In the genomic region with DNA sequence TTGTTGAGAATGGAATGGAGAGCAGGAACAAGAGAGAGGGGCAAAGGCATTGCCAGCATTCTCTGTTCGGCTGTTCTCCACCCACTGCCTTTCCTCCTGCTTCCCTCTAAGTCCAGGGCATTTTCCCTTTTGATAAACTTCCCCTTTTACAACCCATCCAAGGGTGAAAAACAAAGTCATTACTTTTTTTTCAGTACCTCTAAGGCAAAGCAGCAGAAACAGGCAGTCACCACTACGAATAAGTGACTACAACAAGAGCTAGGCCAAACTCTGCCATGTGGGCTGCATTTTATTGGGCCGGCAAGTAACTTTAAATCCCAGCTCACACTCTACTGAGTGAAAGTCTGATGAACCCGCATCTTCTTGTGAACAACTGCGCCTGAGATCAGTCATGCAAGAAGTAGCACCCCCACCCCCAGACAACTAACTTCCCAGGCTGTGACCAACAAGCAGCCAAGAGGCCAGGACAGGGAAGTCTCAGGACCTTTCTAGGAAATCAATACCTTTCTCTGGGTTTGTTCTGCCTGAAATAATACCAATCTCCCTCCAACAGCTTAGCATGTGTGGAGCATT, we compare ENCODE assay signal across 20 cellular contexts. TPM values are rescaled to one million over a fixed set of nuclear protein-coding genes. Genes with fewer than 3 reads are reported as not detected.
A peak's percentile ranks its signal among the peaks of the same experiment; 100 is the strongest.
DNase-seq lines count a peak whose midpoint lies in the region; ATAC-seq and TF ChIP-seq lines count a peak whose summit lies in the region.
"Had no signal": no experiment of that assay in that cellular context is flagged by ENCODE, and none has a peak within 500 bp of the region (broad histone marks: within the 10 kb centered on the region; RNA-seq: fewer than 3 reads in every experiment).

No MANE protein-coding gene starts in this region.

- peak overlapping the region; percentile 85 for H3K27ac Mint-ChIP-seq in CD8-positive, alpha-beta T cell
- peak overlapping the region; percentile 71 for H3K27ac Mint-ChIP-seq in activated CD8-positive, alpha-beta T cell treated with anti-CD3 and anti-CD28 coated beads for 36 hours
- peak overlapping the region; percentile 47 to 97 (median 86) for H3K27ac Mint-ChIP-seq in naive thymus-derived CD4-positive, alpha-beta T cell
- H3K27ac Mint-ChIP-seq: neural progenitor cell had no signal

- no peaks in the 10 kb centered on the region for H3K27me3 Mint-ChIP-seq in CD8-positive, alpha-beta T cell (ENCODE audit: low read depth)
- no peaks in the 10 kb centered on the region for H3K27me3 Mint-ChIP-seq in activated CD8-positive, alpha-beta T cell treated with anti-CD3 and anti-CD28 coated beads for 36 hours
- H3K27me3 Mint-ChIP-seq in naive thymus-derived CD4-positive, alpha-beta T cell: no peaks in the 10 kb centered on the region

- peaks cover 93% of the 10 kb centered on the region for H3K36me3 Mint-ChIP-seq in CD8-positive, alpha-beta T cell
- H3K36me3 Mint-ChIP-seq in activated CD8-positive, alpha-beta T cell treated with anti-CD3 and anti-CD28 coated beads for 36 hours (ENCODE audit: low read depth): peaks cover 90% of the 10 kb centered on the region
- peaks cover 54 to 98% (median 93%) of the 10 kb centered on the region in 5 donors for H3K36me3 Mint-ChIP-seq in naive thymus-derived CD4-positive, alpha-beta T cell

- peak overlapping the region in 10 of 11 experiments; percentile 13 to 74 (median 65); a peak in 20 of 22 replicates for H3K27ac ChIP-seq in BLaER1 treated with 17β-estradiol and CSF1 and Interleukin-3, amounts not matched to agents 10 nM and 100 nM
- no peak overlapping the region for H3K27ac ChIP-seq in CD8-positive, alpha-beta T cell (ENCODE audit: low read depth, low read length)
- H3K27ac ChIP-seq in naive thymus-derived CD4-positive, alpha-beta T cell (ENCODE audit: low read depth, low read length): peak overlapping the region; percentile 65
- H3K27ac ChIP-seq in left ventricle myocardium inferior (replicated peaks) (no peak overlapping the region), tibial artery (no peak overlapping the region)
- H3K27ac ChIP-seq: colonic mucosa, neural progenitor cell, psoas muscle, testis had no signal

- peak overlapping the region; percentile 56 to 81 (median 73) for H3K4me2 ChIP-seq in BLaER1 treated with 17β-estradiol and CSF1 and Interleukin-3, amounts not matched to agents 10 nM and 100 nM
- H3K4me2 ChIP-seq: neural progenitor cell, SK-N-SH had no signal

- H3K27me3 ChIP-seq in BLaER1 treated with 17β-estradiol and CSF1 and Interleukin-3, amounts not matched to agents 10 nM and 100 nM: no peaks in the 10 kb centered on the region
- no peaks in the 10 kb centered on the region for H3K27me3 ChIP-seq in CD8-positive, alpha-beta T cell (ENCODE audit: insufficient read depth, low read length)
- H3K27me3 ChIP-seq in naive thymus-derived CD4-positive, alpha-beta T cell (ENCODE audit: control insufficient read depth in 2 of 2, insufficient read depth in 2 of 2, low read length in 2 of 2): no peaks in the 10 kb centered on the region
- H3K27me3 ChIP-seq in left ventricle myocardium inferior (ENCODE audit: low read depth) (no peaks in the 10 kb centered on the region), tibial artery (no peaks in the 10 kb centered on the region)
- H3K27me3 ChIP-seq: colonic mucosa, neural progenitor cell, testis had no signal

- no peak for TF ChIP-seq CTCF in CD8-positive, alpha-beta T cell (IDR thresholded peaks at IDR 0.05)
- no peak for TF ChIP-seq CTCF in activated CD8-positive, alpha-beta T cell treated with anti-CD3 and anti-CD28 coated beads for 36 hours (IDR thresholded peaks at IDR 0.05)
- TF ChIP-seq CTCF in left ventricle myocardium inferior (IDR thresholded peaks at IDR 0.05; ENCODE audit: borderline replicate concordance) (no peak), tibial artery (IDR thresholded peaks at IDR 0.05) (no peak)

- ATAC-seq in CD8-positive, alpha-beta T cell: peak; percentile 30
- peak; percentile 28 for ATAC-seq in activated CD8-positive, alpha-beta T cell treated with anti-CD3 and anti-CD28 coated beads for 36 hours
- no peak for ATAC-seq in naive thymus-derived CD4-positive, alpha-beta T cell
- no peak for ATAC-seq in activated CD4-positive, CD25-positive, alpha-beta regulatory T cell treated with anti-CD3 and anti-CD28 coated beads, Interleukin-2, amount 50 U/mL, for 24 hours
- ATAC-seq: psoas muscle had no signal

- peaks cover 0 to 44% (median 8%) of the 10 kb centered on the region in 11 experiments; a peak in 11 of 22 replicates for H4K20me1 ChIP-seq in BLaER1 treated with 17β-estradiol and CSF1 and Interleukin-3, amounts not matched to agents 10 nM and 100 nM

- H3K4me3 ChIP-seq in BLaER1 treated with 17β-estradiol and CSF1 and Interleukin-3, amounts not matched to agents 10 nM and 100 nM: peak overlapping the region in 1 of 10 experiments; percentile 5; a peak in 1 of 20 replicates
- H3K4me3 ChIP-seq in CD8-positive, alpha-beta T cell (ENCODE audit: low read depth, low read length): no peak overlapping the region
- no peak overlapping the region for H3K4me3 ChIP-seq in naive thymus-derived CD4-positive, alpha-beta T cell (ENCODE audit: low read length)
- H3K4me3 ChIP-seq in left ventricle myocardium inferior: no peak overlapping the region
- H3K4me3 ChIP-seq in tibial artery: no peak overlapping the region
- H3K4me3 ChIP-seq: colonic mucosa, neural progenitor cell, psoas muscle, testis had no signal

- H3K4me3 Mint-ChIP-seq in CD8-positive, alpha-beta T cell: no peak overlapping the region
- no peak overlapping the region for H3K4me3 Mint-ChIP-seq in activated CD8-positive, alpha-beta T cell treated with anti-CD3 and anti-CD28 coated beads for 36 hours
- peak overlapping the region in 7 of 10 donors; percentile 38 to 87 (median 51) for H3K4me3 Mint-ChIP-seq in naive thymus-derived CD4-positive, alpha-beta T cell
- H3K4me3 Mint-ChIP-seq: neural progenitor cell had no signal

- H3K4me1 ChIP-seq in BLaER1 treated with 17β-estradiol and CSF1 and Interleukin-3, amounts not matched to agents 10 nM and 100 nM: peaks cover 30 to 93% (median 84%) of the 10 kb centered on the region in 10 experiments
- peaks cover 61% of the 10 kb centered on the region for H3K4me1 ChIP-seq in CD8-positive, alpha-beta T cell (ENCODE audit: insufficient read depth, low read length)
- H3K4me1 ChIP-seq in naive thymus-derived CD4-positive, alpha-beta T cell (ENCODE audit: control insufficient read depth in 2 of 2, insufficient read depth in 2 of 2, low read length in 2 of 2): peaks cover 41 to 54% of the 10 kb centered on the region in 2 donors
- no peaks in the 10 kb centered on the region for H3K4me1 ChIP-seq in left ventricle myocardium inferior
- no peaks in the 10 kb centered on the region for H3K4me1 ChIP-seq in tibial artery
- H3K4me1 ChIP-seq: colonic mucosa, neural progenitor cell, psoas muscle, testis had no signal

- CTCF ChIA-PET in CD8-positive, alpha-beta T cell (lab: Charles Lee): interaction anchor here (0.7 to 2.2 kb wide), 8 partner anchors 11 to 219 kb away, joined by 3 to 6 read pairs (median 3); no protein-coding TSS in a partner anchor
- CTCF ChIA-PET in activated CD8-positive, alpha-beta T cell treated with anti-CD3 and anti-CD28 coated beads for 36 hours (lab: Charles Lee): interaction anchor here (0.8 to 2.7 kb wide), 7 partner anchors 11 to 219 kb away, joined by 3 to 9 read pairs (median 3); no protein-coding TSS in a partner anchor
- CTCF ChIA-PET in naive thymus-derived CD4-positive, alpha-beta T cell (lab: Charles Lee): interaction anchor here (0.7 to 2.8 kb wide), 2 partner anchors 11 to 91 kb away, joined by 3 to 9 read pairs; no protein-coding TSS in a partner anchor

- intact Hi-C loops in CD8-positive, alpha-beta T cell (cut with DNase I, micrococcal nuclease): loop anchor here (2.0 kb wide), 2 partner anchors 13 to 55 kb away; a partner anchor contains a TSS
- intact Hi-C loops in activated CD8-positive, alpha-beta T cell treated with anti-CD3 and anti-CD28 coated beads for 36 hours (cut with micrococcal nuclease): no loop called here
- intact Hi-C loops in naive thymus-derived CD4-positive, alpha-beta T cell (cut with micrococcal nuclease): loop anchor here in 1 of 2 donors (1.0 to 2.0 kb wide), 2 partner anchors 10 to 15 kb away; no protein-coding TSS in a partner anchor
- intact Hi-C loops in left ventricle myocardium inferior (cut with micrococcal nuclease): no loop called here
- intact Hi-C loops in tibial artery (cut with DNase I; ENCODE audit: low total_unique reads): no loop called here

- POLR2A ChIA-PET in CD8-positive, alpha-beta T cell (lab: Charles Lee): interaction anchor here (0.7 to 3.4 kb wide), 20 partner anchors 10 to 219 kb away, joined by 3 to 50 read pairs (median 5); a partner anchor contains a TSS
- POLR2A ChIA-PET in activated CD8-positive, alpha-beta T cell treated with anti-CD3 and anti-CD28 coated beads for 36 hours (lab: Charles Lee): interaction anchor here (0.7 to 2.8 kb wide), 9 partner anchors 9 to 57 kb away, joined by 3 to 27 read pairs (median 4); a partner anchor contains a TSS
- POLR2A ChIA-PET in naive thymus-derived CD4-positive, alpha-beta T cell (lab: Charles Lee): interaction anchor here (0.6 to 17.3 kb wide), 21 partner anchors 11 to 212 kb away, joined by 3 to 357 read pairs (median 4); a partner anchor contains a TSS

- peaks cover 87% of the 10 kb centered on the region for H3K4me1 Mint-ChIP-seq in CD8-positive, alpha-beta T cell (ENCODE audit: low read depth)
- H3K4me1 Mint-ChIP-seq in activated CD8-positive, alpha-beta T cell treated with anti-CD3 and anti-CD28 coated beads for 36 hours (ENCODE audit: low read depth): peaks cover 83% of the 10 kb centered on the region
- H3K4me1 Mint-ChIP-seq in naive thymus-derived CD4-positive, alpha-beta T cell: peaks cover 46 to 99% (median 93%) of the 10 kb centered on the region in 7 donors

- peak overlapping the region in 9 of 11 experiments; percentile 11 to 56 (median 51); a peak in 13 of 22 replicates for H3K9ac ChIP-seq in BLaER1 treated with 17β-estradiol and CSF1 and Interleukin-3, amounts not matched to agents 10 nM and 100 nM
- H3K9ac ChIP-seq: neural progenitor cell, SK-N-SH had no signal

- peaks cover 13 to 100% (median 95%) of the 10 kb centered on the region in 11 experiments; a peak in 20 of 22 replicates for H3K36me3 ChIP-seq in BLaER1 treated with 17β-estradiol and CSF1 and Interleukin-3, amounts not matched to agents 10 nM and 100 nM
- H3K36me3 ChIP-seq in CD8-positive, alpha-beta T cell (ENCODE audit: insufficient read depth, low read length): peaks cover 78% of the 10 kb centered on the region
- peaks cover 67 to 80% (median 77%) of the 10 kb centered on the region in 3 experiments for H3K36me3 ChIP-seq in naive thymus-derived CD4-positive, alpha-beta T cell (ENCODE audit: control insufficient read depth in 2 of 3, insufficient read depth in 3 of 3, low read length in 3 of 3)
- H3K36me3 ChIP-seq in left ventricle myocardium inferior (no peaks in the 10 kb centered on the region), tibial artery (no peaks in the 10 kb centered on the region)
- H3K36me3 ChIP-seq: colonic mucosa, neural progenitor cell had no signal

- peaks cover 0 to 2% (median 0%) of the 10 kb centered on the region in 11 experiments; a peak in 4 of 22 replicates for H3K9me3 ChIP-seq in BLaER1 treated with 17β-estradiol and CSF1 and Interleukin-3, amounts not matched to agents 10 nM and 100 nM (replicated peaks in 1 of 11)
- H3K9me3 ChIP-seq in CD8-positive, alpha-beta T cell (ENCODE audit: low read length): no peaks in the 10 kb centered on the region
- no peaks in the 10 kb centered on the region for H3K9me3 ChIP-seq in naive thymus-derived CD4-positive, alpha-beta T cell (ENCODE audit: control insufficient read depth in 2 of 3, low read length in 3 of 3)
- H3K9me3 ChIP-seq in left ventricle myocardium inferior (replicated peaks): no peaks in the 10 kb centered on the region
- no peaks in the 10 kb centered on the region for H3K9me3 ChIP-seq in tibial artery
- H3K9me3 ChIP-seq: colonic mucosa, psoas muscle, SK-N-SH, testis had no signal

- peaks cover 2% of the 10 kb centered on the region for H3K9me3 Mint-ChIP-seq in CD8-positive, alpha-beta T cell
- H3K9me3 Mint-ChIP-seq in activated CD8-positive, alpha-beta T cell treated with anti-CD3 and anti-CD28 coated beads for 36 hours: peaks cover 14% of the 10 kb centered on the region
- H3K9me3 Mint-ChIP-seq in naive thymus-derived CD4-positive, alpha-beta T cell: peaks cover 0 to 12% (median 0%) of the 10 kb centered on the region in 11 donors

- DNase-seq in CD8-positive, alpha-beta T cell: no peak
- no peak for DNase-seq in activated CD8-positive, alpha-beta T cell treated with anti-CD3 and anti-CD28 coated beads for 36 hours
- no peak for DNase-seq in naive thymus-derived CD4-positive, alpha-beta T cell
- DNase-seq in germinal center (ENCODE audit: low spot score) (no peak), left ventricle myocardium inferior (no peak), tibial artery (no peak)
- DNase-seq: activated gamma-delta T cell treated with Interleukin-2 at 50 U/mL for 16 hours; colonic mucosa; GF-D8; kidney; NCI-H1417; NCI-H2171; psoas muscle; SK-N-SH; stimulated activated CD8-positive, alpha-beta memory T cell treated with anti-CD3 and anti-CD28 coated beads, Interleukin-4, amount 100 ng/mL, for 48 hours; testis had no signal

RNA-seq across cellular contexts. Expression of a gene that starts 13.1 kb away (rescaled TPM):
- total RNA-seq in CD8-positive, alpha-beta T cell: 100 to 1,000 TPM; 287 to 310 TPM
- 100 to 1,000 TPM; 136 to 142 TPM for total RNA-seq in activated CD8-positive, alpha-beta T cell treated with anti-CD3 and anti-CD28 coated beads for 36 hours
- 1,000 to 10,000 TPM in 2 of 5 experiments, 100 to 1,000 TPM in 3; 341 to 1,298 (median 608) TPM for total RNA-seq in naive thymus-derived CD4-positive, alpha-beta T cell
- 100 to 1,000 TPM; 690 to 965 TPM for polyA plus RNA-seq in naive thymus-derived CD4-positive, alpha-beta T cell
- total RNA-seq in left ventricle myocardium inferior: 0.66 TPM
- total RNA-seq: HT-29 had no signal

Comparison
In these comparisons a context has a peak if more than half of its experiments do, and no peak if none do; other contexts are left out.
1. H3K27ac ChIP-seq: peak in BLaER1 treated with 17β-estradiol and CSF1 and Interleukin-3, amounts not matched to agents 10 nM and 100 nM (10 of 11) and naive thymus-derived CD4-positive, alpha-beta T cell (single experiment); none in CD8-positive, alpha-beta T cell (single experiment), left ventricle myocardium inferior (single experiment) and tibial artery (0 of 2).
2. ATAC-seq: peak in CD8-positive, alpha-beta T cell (single experiment) and activated CD8-positive, alpha-beta T cell treated with anti-CD3 and anti-CD28 coated beads for 36 hours (single experiment); none in naive thymus-derived CD4-positive, alpha-beta T cell (single experiment) and activated CD4-positive, CD25-positive, alpha-beta regulatory T cell treated with anti-CD3 and anti-CD28 coated beads, Interleukin-2, amount 50 U/mL, for 24 hours (0 of 2).
3. H3K4me3 Mint-ChIP-seq: peak in naive thymus-derived CD4-positive, alpha-beta T cell (7 of 10); none in CD8-positive, alpha-beta T cell (single experiment) and activated CD8-positive, alpha-beta T cell treated with anti-CD3 and anti-CD28 coated beads for 36 hours (single experiment).
4. RNA of a gene that starts 13.1 kb away (total RNA-seq): 341 to 1,298 TPM in naive thymus-derived CD4-positive, alpha-beta T cell, 287 to 310 TPM in CD8-positive, alpha-beta T cell and 136 to 142 TPM in activated CD8-positive, alpha-beta T cell treated with anti-CD3 and anti-CD28 coated beads for 36 hours; 0.66 TPM in left ventricle myocardium inferior (single experiment); every median in the first group is over 10 times any median in the second.
5. intact Hi-C loops: an anchor here in CD8-positive, alpha-beta T cell (2.0 kb wide); none called in activated CD8-positive, alpha-beta T cell treated with anti-CD3 and anti-CD28 coated beads for 36 hours, left ventricle myocardium inferior and tibial artery.
6. Peak in every context shown above with its lines, with median percentiles within 50 percentile points of each other: H3K27ac Mint-ChIP-seq.